In the genomic region with DNA sequence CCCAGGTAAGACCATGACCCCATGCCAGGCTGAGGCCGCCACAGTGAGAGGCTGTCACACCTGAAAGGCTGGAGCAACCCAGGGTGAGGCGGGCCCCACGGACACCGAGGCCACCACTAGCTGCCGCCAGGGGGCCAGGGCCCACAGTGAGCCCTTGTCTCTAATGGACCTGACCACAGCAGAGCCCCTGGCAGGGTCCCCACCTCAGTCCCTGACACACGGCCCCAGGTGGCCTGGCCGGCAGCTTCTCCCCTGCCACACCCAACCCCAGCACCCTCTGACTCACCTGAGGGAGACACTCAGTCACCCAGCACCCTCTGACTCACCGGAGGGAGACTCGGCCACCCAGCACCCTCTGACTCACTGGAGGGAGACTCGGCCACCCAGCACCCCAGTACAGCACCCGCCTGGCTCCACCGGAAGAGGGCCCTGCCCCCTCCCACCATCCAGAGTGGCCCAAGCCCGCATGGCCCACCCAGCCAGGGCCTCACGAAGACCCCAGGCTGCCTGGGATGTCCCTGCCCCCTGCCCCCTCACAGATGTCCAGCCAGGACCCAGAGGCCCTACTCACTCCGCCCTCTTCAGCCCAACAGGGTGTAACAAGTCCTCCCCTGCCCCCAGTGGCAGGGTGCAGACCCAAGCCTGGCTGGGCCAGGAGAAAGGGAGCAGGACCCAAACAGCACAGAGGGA, we compare ENCODE assay signal across 8 cellular contexts. TPM values are rescaled to one million over a fixed set of nuclear protein-coding genes. Genes with fewer than 3 reads are reported as not detected.
DNase-seq lines count a peak whose midpoint lies in the region; ATAC-seq and TF ChIP-seq lines count a peak whose summit lies in the region.

No MANE protein-coding gene starts in this region.

- CTCF ChIA-PET in CD8-positive, alpha-beta T cell (lab: Charles Lee): interaction anchor here (1.0 to 1.3 kb wide), 2 partner anchors 18 to 28 kb away, joined by 3 to 4 read pairs; no protein-coding TSS in a partner anchor

- H3K4me3 ChIP-seq in heart right ventricle: no peak overlapping the region
- peak overlapping the region in 1 of 4 donors; percentile 19 for H3K4me3 ChIP-seq in tibial nerve
- no peak overlapping the region for H3K4me3 ChIP-seq in CD8-positive, alpha-beta T cell (ENCODE audit: low read depth, low read length)

- H3K4me1 ChIP-seq in heart right ventricle: peaks cover 27 to 54% (median 47%) of the 10 kb centered on the region in 9 donors
- H3K4me1 ChIP-seq in tibial nerve: peaks cover 0 to 63% (median 45%) of the 10 kb centered on the region in 4 donors
- H3K4me1 ChIP-seq in CD8-positive, alpha-beta T cell (ENCODE audit: insufficient read depth, low read length): peaks cover 10% of the 10 kb centered on the region

- POLR2A ChIA-PET in CD8-positive, alpha-beta T cell (lab: Charles Lee): no interaction called here

- DNase-seq in heart right ventricle (no peak), left ventricle myocardium superior (no peak), activated T-cell treated with anti-CD3 and anti-CD28 coated beads for 4 hours (peak; percentile 31), kidney tubule cell (ENCODE audit: low spot score) (peak; percentile 95), tibial nerve (ENCODE audit: low spot score in 2 of 2) (no peak), SIG-M5 (lab: John Stamatoyannopoulos, UW) (no peak), inferior parietal cortex (ENCODE audit: extremely low spot score) (no peak)
- DNase-seq in CD8-positive, alpha-beta T cell: no peak

- intact Hi-C loops in heart right ventricle (cut with DNase I) (loop anchor here in 2 of 10 donors (5.0 kb wide), 1 partner anchor 38 kb away; a partner anchor contains a TSS), left ventricle myocardium superior (cut with micrococcal nuclease) (no loop called here)
- intact Hi-C loops in CD8-positive, alpha-beta T cell (cut with DNase I, micrococcal nuclease): no loop called here

- H3K9me3 ChIP-seq in heart right ventricle (no peaks in the 10 kb centered on the region), tibial nerve (no peaks in the 10 kb centered on the region)
- H3K9me3 ChIP-seq in CD8-positive, alpha-beta T cell (ENCODE audit: low read length): no peaks in the 10 kb centered on the region

- H3K27me3 Mint-ChIP-seq in CD8-positive, alpha-beta T cell (ENCODE audit: low read depth): no peaks in the 10 kb centered on the region

- no peaks in the 10 kb centered on the region for H3K9me3 Mint-ChIP-seq in CD8-positive, alpha-beta T cell

- no peak for TF ChIP-seq EP300 in tibial nerve (IDR thresholded peaks at IDR 0.05)

- no peak overlapping the region for H3K27ac Mint-ChIP-seq in CD8-positive, alpha-beta T cell

- H3K27me3 ChIP-seq in heart right ventricle: no peaks in the 10 kb centered on the region
- H3K27me3 ChIP-seq in tibial nerve: no peaks in the 10 kb centered on the region
- H3K27me3 ChIP-seq in CD8-positive, alpha-beta T cell (ENCODE audit: insufficient read depth, low read length): no peaks in the 10 kb centered on the region

- no peak overlapping the region for H3K4me3 Mint-ChIP-seq in CD8-positive, alpha-beta T cell

- H3K36me3 ChIP-seq in heart right ventricle: peaks cover 0 to 18% (median 5%) of the 10 kb centered on the region in 9 donors
- H3K36me3 ChIP-seq in tibial nerve: peaks cover 0 to 25% (median 0%) of the 10 kb centered on the region in 3 donors
- no peaks in the 10 kb centered on the region for H3K36me3 ChIP-seq in CD8-positive, alpha-beta T cell (ENCODE audit: insufficient read depth, low read length)

- ATAC-seq in heart right ventricle: peak in 1 of 8 donors; percentile 0
- no peak for ATAC-seq in left ventricle myocardium superior
- ATAC-seq in CD8-positive, alpha-beta T cell: no peak

- peaks cover 14% of the 10 kb centered on the region for H3K36me3 Mint-ChIP-seq in CD8-positive, alpha-beta T cell

- peaks cover 17% of the 10 kb centered on the region for H3K4me1 Mint-ChIP-seq in CD8-positive, alpha-beta T cell (ENCODE audit: low read depth)

- 73 to 82% methylated on average over 15 of the region's 15 CpGs for WGBS in heart right ventricle, 2 donors
- WGBS in tibial nerve, 2 donors: 63 to 80% methylated on average over 3 to 12 of the region's 15 CpGs

- TF ChIP-seq POLR2A in tibial nerve (IDR thresholded peaks at IDR 0.05): no peak

- TF ChIP-seq CTCF in heart right ventricle (IDR thresholded peaks at IDR 0.05) (peak in 7 of 9 donors; percentile 9 to 32 (median 17)), tibial nerve (IDR thresholded peaks at IDR 0.05) (peak in 3 of 5 experiments; percentile 13 to 30 (median 20))
- TF ChIP-seq CTCF in CD8-positive, alpha-beta T cell (IDR thresholded peaks at IDR 0.05): no peak

- H3K27ac ChIP-seq in heart right ventricle: peak overlapping the region in 3 of 10 donors; percentile 7 to 50 (median 36)
- H3K27ac ChIP-seq in tibial nerve: peak overlapping the region in 3 of 4 donors; percentile 60 to 91 (median 72)
- no peak overlapping the region for H3K27ac ChIP-seq in CD8-positive, alpha-beta T cell (ENCODE audit: low read depth, low read length)

RNA-seq across cellular contexts. Expression of a gene that starts 4.4 kb away (rescaled TPM):
- total RNA-seq in heart right ventricle (100 to 1,000 TPM in 3 of 10 donors, 10 to 100 TPM in 7; 64.7 to 153 (median 78.0) TPM), left ventricle myocardium superior (144 TPM), tibial nerve (100 to 1,000 TPM; 130 to 191 (median 144) TPM)
- polyA plus RNA-seq in heart right ventricle: 100 to 1,000 TPM in 1 of 2 donors, 10 to 100 TPM in 1; 75.4 to 153 TPM
- 10 to 100 TPM; 44.5 to 45.5 TPM for total RNA-seq in CD8-positive, alpha-beta T cell

RNA-seq across cellular contexts. Expression of a gene that starts 13.5 kb away (rescaled TPM):
- total RNA-seq in heart right ventricle (10 to 100 TPM in 9 of 10 donors, 1 to 10 TPM in 1; 7.2 to 23.3 (median 14.6) TPM), left ventricle myocardium superior (16.8 TPM), tibial nerve (100 to 1,000 TPM; 351 to 659 (median 448) TPM)
- polyA plus RNA-seq in heart right ventricle: 10 to 100 TPM; 28.7 to 35.6 TPM
- total RNA-seq in CD8-positive, alpha-beta T cell: 1 to 10 TPM; 7.5 to 9.3 TPM

RNA-seq across cellular contexts. Expression of a gene that starts 13.7 kb away (rescaled TPM):
- total RNA-seq in heart right ventricle: under 1 TPM; 0.16 to 0.87 (median 0.35) TPM
- 1 to 10 TPM in 1 of 2 donors, under 1 TPM in 1; 0.39 to 3.1 TPM for polyA plus RNA-seq in heart right ventricle
- 0.57 TPM for total RNA-seq in left ventricle myocardium superior
- 1 to 10 TPM in 1 of 4 donors, under 1 TPM in 3; 0.21 to 1.2 (median 0.63) TPM for total RNA-seq in tibial nerve
- under 1 TPM; 0.58 to 0.73 TPM for total RNA-seq in CD8-positive, alpha-beta T cell

RNA-seq across cellular contexts. Expression of a gene that starts 20.2 kb away (rescaled TPM):
- total RNA-seq in heart right ventricle (100 to 1,000 TPM in 1 of 10 donors, 10 to 100 TPM in 9; 49.4 to 126 (median 65.4) TPM), left ventricle myocardium superior (112 TPM), tibial nerve (10 to 100 TPM; 12.0 to 24.9 (median 18.8) TPM)
- polyA plus RNA-seq in heart right ventricle: 100 to 1,000 TPM in 1 of 2 donors, 10 to 100 TPM in 1; 55.3 to 222 TPM
- total RNA-seq in CD8-positive, alpha-beta T cell: 1 to 10 TPM; 7.3 to 7.9 TPM

RNA-seq across cellular contexts. Expression of a gene that starts 20.4 kb away (rescaled TPM):
- total RNA-seq in heart right ventricle: 10 to 100 TPM; 44.7 to 91.7 (median 56.6) TPM
- 100 to 1,000 TPM in 1 of 2 donors, 10 to 100 TPM in 1; 92.6 to 269 TPM for polyA plus RNA-seq in heart right ventricle
- total RNA-seq in left ventricle myocardium superior: 77.2 TPM
- total RNA-seq in tibial nerve: 100 to 1,000 TPM; 118 to 241 (median 157) TPM
- total RNA-seq in CD8-positive, alpha-beta T cell: 100 to 1,000 TPM; 139 to 156 TPM

Comparison
In these comparisons a context has a peak if more than half of its experiments do, and no peak if none do; other contexts are left out.
1. DNase-seq: peak in activated T-cell treated with anti-CD3 and anti-CD28 coated beads for 4 hours (single experiment) and kidney tubule cell (single experiment); none in heart right ventricle (0 of 2), left ventricle myocardium superior (single experiment), tibial nerve (0 of 2), SIG-M5 (single experiment), CD8-positive, alpha-beta T cell (0 of 7) and inferior parietal cortex (single experiment).
2. RNA of a gene that starts 13.5 kb away (total RNA-seq): 351 to 659 TPM in tibial nerve; 16.8 TPM in left ventricle myocardium superior (single experiment), 7.2 to 23.3 TPM in heart right ventricle and 7.5 to 9.3 TPM in CD8-positive, alpha-beta T cell; every median in the first group is over 10 times any median in the second.